2 cellular contexts compared by ENCODE assay signal in genomic region chr1:22739648-22740385, GRCh38.
TF ChIP-seq lines count a peak whose summit lies in the region.

No MANE protein-coding gene starts in this region.

TF ChIP-seq in endothelial cell of umbilical vein, 7 proteins besides CTCF, POLR2A, EP300 and RAD21:
- peak; percentile 21 for TF ChIP-seq JUN (IDR thresholded peaks at IDR 0.05; ENCODE audit: borderline replicate concordance, insufficient read depth, insufficient read length, low read depth)
- no peak for TF ChIP-seq EZH2 (IDR thresholded peaks at IDR 0.05; ENCODE audit: borderline replicate concordance, low read depth, low read length, severe bottlenecking)
- TF ChIP-seq MAX (IDR thresholded peaks at IDR 0.05; ENCODE audit: insufficient read depth, insufficient read length), result no peak
- peak; percentile 51 for TF ChIP-seq POLR2AphosphoS5 (IDR thresholded peaks at IDR 0.05; ENCODE audit: insufficient read depth, low read depth, low read length)
- peak; percentile 43 for TF ChIP-seq FOS (IDR thresholded peaks at IDR 0.05; ENCODE audit: borderline replicate concordance, insufficient read depth, low read length)
- no peak for TF ChIP-seq MYC (IDR thresholded peaks at IDR 0.05; ENCODE audit: low read depth, low read length)
- no peak for TF ChIP-seq GATA2 (IDR thresholded peaks at IDR 0.05; ENCODE audit: insufficient read depth, insufficient read length, low read depth, low read length)

TF ChIP-seq in HepG2, 621 proteins besides CTCF, POLR2A, EP300 and RAD21:
- TF ChIP-seq PITX1 (CRISPR knock-in tag; IDR thresholded peaks at IDR 0.05) (no peak), NPAS2 (CRISPR knock-in tag; IDR thresholded peaks at IDR 0.05; ENCODE audit: borderline replicate concordance) (no peak), ZNF644 (CRISPR knock-in tag; IDR thresholded peaks at IDR 0.05; ENCODE audit: low read depth) (no peak), ZNF850 (CRISPR knock-in tag; conservative IDR thresholded peaks at IDR 0.05) (no peak), ZMYM2 (CRISPR knock-in tag; IDR thresholded peaks at IDR 0.05) (no peak), ZIK1 (CRISPR knock-in tag; IDR thresholded peaks at IDR 0.05; ENCODE audit: borderline replicate concordance, low read depth) (no peak), SSRP1 (CRISPR knock-in tag; IDR thresholded peaks at IDR 0.05) (no peak), TSC22D2 (CRISPR knock-in tag; IDR thresholded peaks at IDR 0.05; ENCODE audit: borderline replicate concordance) (no peak), KLF9 (CRISPR knock-in tag; IDR thresholded peaks at IDR 0.05; ENCODE audit: low read depth) (no peak), ZNF343 (CRISPR knock-in tag; IDR thresholded peaks at IDR 0.05) (no peak), ZNF451 (CRISPR knock-in tag; IDR thresholded peaks at IDR 0.05) (no peak), MXD1 (CRISPR knock-in tag; IDR thresholded peaks at IDR 0.05) (no peak)
- TF ChIP-seq, protein P1, sequence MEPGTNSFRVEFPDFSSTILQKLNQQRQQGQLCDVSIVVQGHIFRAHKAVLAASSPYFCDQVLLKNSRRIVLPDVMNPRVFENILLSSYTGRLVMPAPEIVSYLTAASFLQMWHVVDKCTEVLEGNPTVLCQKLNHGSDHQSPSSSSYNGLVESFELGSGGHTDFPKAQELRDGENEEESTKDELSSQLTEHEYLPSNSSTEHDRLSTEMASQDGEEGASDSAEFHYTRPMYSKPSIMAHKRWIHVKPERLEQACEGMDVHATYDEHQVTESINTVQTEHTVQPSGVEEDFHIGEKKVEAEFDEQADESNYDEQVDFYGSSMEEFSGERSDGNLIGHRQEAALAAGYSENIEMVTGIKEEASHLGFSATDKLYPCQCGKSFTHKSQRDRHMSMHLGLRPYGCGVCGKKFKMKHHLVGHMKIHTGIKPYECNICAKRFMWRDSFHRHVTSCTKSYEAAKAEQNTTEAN (CRISPR knock-in tag; conservative IDR thresholded peaks at IDR 0.05), result no peak
